9 cellular contexts compared by ENCODE assay signal in genomic region chr1:155466996-155467395, GRCh38.
A peak's percentile ranks its signal among the peaks of the same experiment; 100 is the strongest.
DNase-seq lines count a peak whose midpoint lies in the region; ATAC-seq and TF ChIP-seq lines count a peak whose summit lies in the region.
"Had no signal": no experiment of that assay in that cellular context is flagged by ENCODE, and none has a peak within 500 bp of the region (broad histone marks: within the 10 kb centered on the region; RNA-seq: fewer than 3 reads in every experiment).

No MANE protein-coding gene starts in this region.

- H3K4me1 ChIP-seq in tibial nerve, result peaks cover 4 to 37% (median 12%) of the 10 kb centered on the region in 4 donors

- TF ChIP-seq EP300 in tibial nerve (IDR thresholded peaks at IDR 0.05), result no peak

- no peaks in the 10 kb centered on the region for H3K27me3 Mint-ChIP-seq in activated T-cell treated with anti-CD3 and anti-CD28 coated beads, Interleukin-2, amount 50 U/mL, for 24 hours
- no peaks in the 10 kb centered on the region for H3K27me3 Mint-ChIP-seq in T-helper 17 cell

- no peak overlapping the region for H3K4me3 ChIP-seq in foreskin fibroblast (ENCODE audit: low read depth in 1 of 2, low read length in 2 of 2)
- no peak overlapping the region for H3K4me3 ChIP-seq in tibial nerve

- H3K9me3 Mint-ChIP-seq in activated T-cell treated with anti-CD3 and anti-CD28 coated beads, Interleukin-2, amount 50 U/mL, for 24 hours, result peaks cover 4% of the 10 kb centered on the region
- peaks cover 3% of the 10 kb centered on the region for H3K9me3 Mint-ChIP-seq in stimulated activated effector memory CD8-positive, alpha-beta T cell treated with anti-CD3 and anti-CD28 coated beads, Interleukin-12 subunit alpha, Interleukin-12 subunit beta, amount 100 ng/mL, for 72 hours

- no peak for TF ChIP-seq POLR2A in tibial nerve (IDR thresholded peaks at IDR 0.05)

- H3K27ac ChIP-seq in tibial nerve, result no peak overlapping the region

- H3K4me1 Mint-ChIP-seq in activated T-cell treated with anti-CD3 and anti-CD28 coated beads, Interleukin-2, amount 50 U/mL, for 24 hours (ENCODE audit: low read depth), result peaks cover 59% of the 10 kb centered on the region
- peaks cover 36% of the 10 kb centered on the region for H3K4me1 Mint-ChIP-seq in T-helper 17 cell
- peaks cover 32% of the 10 kb centered on the region for H3K4me1 Mint-ChIP-seq in stimulated activated effector memory CD8-positive, alpha-beta T cell treated with anti-CD3 and anti-CD28 coated beads, Interleukin-12 subunit alpha, Interleukin-12 subunit beta, amount 100 ng/mL, for 72 hours

- ATAC-seq in T-helper 17 cell, result no peak
- ATAC-seq in stimulated activated effector memory CD8-positive, alpha-beta T cell treated with anti-CD3 and anti-CD28 coated beads, Interleukin-12 subunit alpha, Interleukin-12 subunit beta, amount 100 ng/mL, for 72 hours, result no peak
- ATAC-seq in left lobe of liver, result no peak

- no peak for DNase-seq in activated T-cell treated with anti-CD3 and anti-CD28 coated beads, Interleukin-2, amount 50 U/mL, for 24 hours
- no peak for DNase-seq in activated T-cell treated with anti-CD3 and anti-CD28 coated beads, Interleukin-2, amount 50 U/mL, for 1 hour
- no peak for DNase-seq in T-helper 17 cell
- peak; percentile 72 to 83 for DNase-seq in foreskin fibroblast
- no peak for DNase-seq in stimulated activated effector memory CD8-positive, alpha-beta T cell treated with anti-CD3 and anti-CD28 coated beads, Interleukin-12 subunit alpha, Interleukin-12 subunit beta, amount 100 ng/mL, for 72 hours (ENCODE audit: low spot score in 2 of 2)
- no peak for DNase-seq in tibial nerve (ENCODE audit: low spot score in 2 of 2)
- DNase-seq in NCI-H1105 treated with DMSO at 0.1 percent for 48 hours (lab: John Stamatoyannopoulos, UW), result no peak
- no peak for DNase-seq in left lobe of liver (ENCODE audit: low spot score)
- DNase-seq: BE2C had no signal

- no peak overlapping the region for H3K4me3 Mint-ChIP-seq in activated T-cell treated with anti-CD3 and anti-CD28 coated beads, Interleukin-2, amount 50 U/mL, for 24 hours
- H3K4me3 Mint-ChIP-seq in T-helper 17 cell, result no peak overlapping the region
- H3K4me3 Mint-ChIP-seq in stimulated activated effector memory CD8-positive, alpha-beta T cell treated with anti-CD3 and anti-CD28 coated beads, Interleukin-12 subunit alpha, Interleukin-12 subunit beta, amount 100 ng/mL, for 72 hours, result no peak overlapping the region

- peak overlapping the region; percentile 85 for H3K27ac Mint-ChIP-seq in activated T-cell treated with anti-CD3 and anti-CD28 coated beads, Interleukin-2, amount 50 U/mL, for 24 hours
- H3K27ac Mint-ChIP-seq in T-helper 17 cell, result peak overlapping the region; percentile 96
- peak overlapping the region; percentile 66 for H3K27ac Mint-ChIP-seq in stimulated activated effector memory CD8-positive, alpha-beta T cell treated with anti-CD3 and anti-CD28 coated beads, Interleukin-12 subunit alpha, Interleukin-12 subunit beta, amount 100 ng/mL, for 72 hours

- H3K36me3 Mint-ChIP-seq in activated T-cell treated with anti-CD3 and anti-CD28 coated beads, Interleukin-2, amount 50 U/mL, for 24 hours (ENCODE audit: low read depth), result peaks cover 60% of the 10 kb centered on the region
- peaks cover 3% of the 10 kb centered on the region for H3K36me3 Mint-ChIP-seq in T-helper 17 cell (ENCODE audit: low read depth)
- H3K36me3 Mint-ChIP-seq in stimulated activated effector memory CD8-positive, alpha-beta T cell treated with anti-CD3 and anti-CD28 coated beads, Interleukin-12 subunit alpha, Interleukin-12 subunit beta, amount 100 ng/mL, for 72 hours, result peaks cover 32% of the 10 kb centered on the region

- H3K9me3 ChIP-seq in T-helper 17 cell (ENCODE audit: control insufficient read depth, low read length, poor library complexity, severe bottlenecking), result peaks cover 6% of the 10 kb centered on the region
- H3K9me3 ChIP-seq in tibial nerve, result peaks cover 0 to 4% (median 0%) of the 10 kb centered on the region in 4 donors

- no peaks in the 10 kb centered on the region for H3K27me3 ChIP-seq in tibial nerve
- H3K27me3 ChIP-seq: BE2C had no signal

- TF ChIP-seq CTCF in foreskin fibroblast (IDR thresholded peaks at IDR 0.05; ENCODE audit: low read depth, low read length) (no peak), tibial nerve (IDR thresholded peaks at IDR 0.05) (no peak)

- peaks cover 0 to 9% (median 0%) of the 10 kb centered on the region in 3 donors for H3K36me3 ChIP-seq in tibial nerve

Comparison
In these comparisons a context has a peak if more than half of its experiments do, and no peak if none do; other contexts are left out.
1. DNase-seq: peak in foreskin fibroblast (2 of 2); none in activated T-cell treated with anti-CD3 and anti-CD28 coated beads, Interleukin-2, amount 50 U/mL, for 24 hours (single experiment), activated T-cell treated with anti-CD3 and anti-CD28 coated beads, Interleukin-2, amount 50 U/mL, for 1 hour (single experiment), T-helper 17 cell (0 of 3), stimulated activated effector memory CD8-positive, alpha-beta T cell treated with anti-CD3 and anti-CD28 coated beads, Interleukin-12 subunit alpha, Interleukin-12 subunit beta, amount 100 ng/mL, for 72 hours (0 of 2), tibial nerve (0 of 2), NCI-H1105 treated with DMSO at 0.1 percent for 48 hours (single experiment) and left lobe of liver (single experiment).
2. Peak in every context shown above with its lines, with median percentiles within 50 percentile points of each other: H3K27ac Mint-ChIP-seq.